Comparison of ENCODE assay signal across 9 cellular contexts in genomic region chr21:45308211-45309068, GRCh38. TPM values are rescaled to one million over a fixed set of nuclear protein-coding genes. Genes with fewer than 3 reads are reported as not detected.
DNase-seq lines count a peak whose midpoint lies in the region; ATAC-seq and TF ChIP-seq lines count a peak whose summit lies in the region.
"Had no signal": no experiment of that assay in that cellular context is flagged by ENCODE, and none has a peak within 500 bp of the region (broad histone marks: within the 10 kb centered on the region; RNA-seq: fewer than 3 reads in every experiment).

No MANE protein-coding gene starts in this region.

- TF ChIP-seq CTCF in GM23338 (conservative IDR thresholded peaks at IDR 0.05; ENCODE audit: low read depth in 2 of 2): no peak
- no peak for TF ChIP-seq CTCF in GM20000 (IDR thresholded peaks at IDR 0.05; ENCODE audit: extremely low read depth, missing control alignments)

- no peak overlapping the region for H3K27ac Mint-ChIP-seq in GM23338

- no peaks in the 10 kb centered on the region for H3K27me3 ChIP-seq in GM23338 (ENCODE audit: insufficient read depth)

- H3K4me1 Mint-ChIP-seq in GM23338: peaks cover 11% of the 10 kb centered on the region

- H3K4me2 ChIP-seq in GM23338: no peak overlapping the region

- no peak overlapping the region for H2AFZ ChIP-seq in GM23338

- H3K27ac ChIP-seq in GM23338 (ENCODE audit: low read depth): 0 out of 2 replicates have a peak overlapping the region, but pooled peaks have one; percentile 19

- no peak overlapping the region for H3K4me3 Mint-ChIP-seq in GM23338

- intact Hi-C loops in posterior cingulate gyrus (cut with DNase I): no loop called here

- peaks cover 5% of the 10 kb centered on the region; the same call in 1 of the 2 replicates for H3F3A ChIP-seq in GM23338 (replicated peaks; ENCODE audit: low read depth)

- DNase-seq in GM23338 (ENCODE audit: low spot score): no peak
- peak; percentile 77 for DNase-seq in RPMI8226
- DNase-seq in fibroblast of gingiva (ENCODE audit: low read depth): peak; percentile 51
- peak in 6 of 10 donors; percentile 8 to 86 (median 42) for DNase-seq in posterior cingulate gyrus
- no peak for DNase-seq in NCI-H1092 (lab: John Stamatoyannopoulos, UW)
- no peak for DNase-seq in GM20000 (ENCODE audit: low spot score)
- DNase-seq: activated CD8-positive, alpha-beta memory T cell treated with anti-CD3 and anti-CD28 coated beads, Interleukin-2, amount 50 U/mL, for 4 hours had no signal

- peaks cover 14% of the 10 kb centered on the region for H3K27me3 Mint-ChIP-seq in GM23338 (ENCODE audit: insufficient read depth, low read depth, poor library complexity)

- no peaks in the 10 kb centered on the region; the same call in 1 of the 2 replicates for H4K20me1 ChIP-seq in GM23338 (replicated peaks; ENCODE audit: insufficient read depth)

- no peaks in the 10 kb centered on the region for H3K9me2 ChIP-seq in GM23338 (ENCODE audit: insufficient read depth)

- H3K79me2 ChIP-seq in GM23338 (replicated peaks; ENCODE audit: insufficient read depth): no peaks in the 10 kb centered on the region

- no peak overlapping the region for H3K4me3 ChIP-seq in GM23338

- no peaks in the 10 kb centered on the region for H3K36me3 ChIP-seq in GM23338 (ENCODE audit: insufficient read depth)

- ATAC-seq in GM23338: peak; percentile 39
- ATAC-seq in HG03520 (IDR thresholded peaks at IDR 0.05; ENCODE audit: unreplicated experiment): no peak
- ATAC-seq in GM19463 (IDR thresholded peaks at IDR 0.05; ENCODE audit: unreplicated experiment): no peak

- H3K36me3 Mint-ChIP-seq in GM23338 (ENCODE audit: low read depth): no peaks in the 10 kb centered on the region; the same call in 2 of the 3 replicates

- no peaks in the 10 kb centered on the region for H3K4me1 ChIP-seq in GM23338 (ENCODE audit: insufficient read depth)

- peaks cover 3% of the 10 kb centered on the region; the same call in 1 of the 3 replicates for H3K9me3 Mint-ChIP-seq in GM23338

TF ChIP-seq in GM23338, 12 proteins besides CTCF, POLR2A, EP300 and RAD21:
- no peak for TF ChIP-seq JUNB (IDR thresholded peaks at IDR 0.05; ENCODE audit: unreplicated experiment)
- TF ChIP-seq ZNF462 (CRISPR knock-in tag; IDR thresholded peaks at IDR 0.05): no peak
- TF ChIP-seq EZH2phosphoT487 (IDR thresholded peaks at IDR 0.05; ENCODE audit: unreplicated experiment): no peak
- no peak for TF ChIP-seq STAT1 (IDR thresholded peaks at IDR 0.05; ENCODE audit: unreplicated experiment)
- TF ChIP-seq REST (IDR thresholded peaks at IDR 0.05; ENCODE audit: unreplicated experiment): no peak
- TF ChIP-seq ZNF114 (CRISPR knock-in tag; IDR thresholded peaks at IDR 0.05): no peak
- TF ChIP-seq ZNF331 (CRISPR knock-in tag; IDR thresholded peaks at IDR 0.05; ENCODE audit: low read depth): no peak
- no peak for TF ChIP-seq ETS1 (IDR thresholded peaks at IDR 0.05)
- no peak for TF ChIP-seq EZH2 (IDR thresholded peaks at IDR 0.05; ENCODE audit: low read depth, unreplicated experiment)
- TF ChIP-seq POLR2AphosphoS5 (IDR thresholded peaks at IDR 0.05; ENCODE audit: low read depth): no peak
- no peak for TF ChIP-seq CREB1 (CRISPR knock-in tag; IDR thresholded peaks at IDR 0.05; ENCODE audit: low read depth)
- TF ChIP-seq NANOG (IDR thresholded peaks at IDR 0.05; ENCODE audit: borderline replicate concordance): no peak

RNA-seq across cellular contexts. Expression of gene POFUT2, which starts 20.7 kb away (rescaled TPM):
- 34.5 and 36.2 TPM in 2 replicates for total RNA-seq in GM23338 (2014; rRNA removed; shearing (Covaris generic))
- 10.9 and 12.1 TPM in 2 replicates for polyA plus RNA-seq in GM23338 (2016; fragmentation: Nextera tagmentation; extraction: Ambion mirVana)

Comparison
In these comparisons a context has a peak if more than half of its experiments do, and no peak if none do; other contexts are left out.
1. DNase-seq: peak in RPMI8226 (single experiment), fibroblast of gingiva (single experiment) and posterior cingulate gyrus (6 of 10); none in GM23338 (single experiment), NCI-H1092 (single experiment) and GM20000 (single experiment).